Comparison of ENCODE assay signal across 16 cellular contexts in the genomic region with DNA sequence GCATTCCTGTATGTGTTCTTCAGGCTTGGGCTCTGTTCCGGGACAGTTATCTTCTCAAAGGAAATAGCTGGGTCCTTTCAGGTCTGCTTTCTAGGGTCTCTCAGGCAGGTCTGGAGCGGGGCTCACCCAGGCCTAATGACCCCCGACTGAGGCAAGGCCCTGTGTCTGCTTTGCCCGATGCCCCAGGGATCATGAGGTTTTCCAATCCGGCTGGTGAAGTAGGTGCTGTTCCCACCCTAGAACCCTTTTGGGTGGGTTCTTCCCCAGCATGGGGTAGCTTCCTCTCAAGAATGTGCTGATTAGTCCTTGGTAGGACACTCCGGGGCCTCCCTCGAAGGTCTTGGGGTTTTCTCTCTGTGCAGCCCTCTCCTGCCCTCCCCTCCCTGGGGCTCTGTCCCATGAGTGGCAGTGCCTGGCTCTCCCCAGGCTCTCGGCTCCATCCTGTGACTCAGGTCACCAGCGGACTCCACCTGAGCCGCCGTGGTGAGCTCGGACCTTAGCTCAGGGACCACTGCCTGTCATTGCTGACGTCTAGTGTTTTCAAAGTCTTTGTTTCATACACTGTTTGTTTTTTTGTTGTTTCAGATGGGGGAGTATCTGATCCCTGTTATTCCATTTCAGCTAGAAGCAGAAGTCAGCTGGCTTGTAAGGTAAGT.
DNase-seq lines count a peak whose midpoint lies in the region; ATAC-seq and TF ChIP-seq lines count a peak whose summit lies in the region.
"Had no signal": no experiment of that assay in that cellular context is flagged by ENCODE, and none has a peak within 500 bp of the region (broad histone marks: within the 10 kb centered on the region; RNA-seq: fewer than 3 reads in every experiment).

No MANE protein-coding gene starts in this region.

- no peaks in the 10 kb centered on the region for H3K79me2 ChIP-seq in DND-41 (ENCODE audit: insufficient read depth, low read length)

- H3K27ac ChIP-seq in DND-41 (ENCODE audit: low read length) (no peak overlapping the region), endodermal cell (ENCODE audit: low read depth, low read length) (no peak overlapping the region), spleen (no peak overlapping the region)
- H3K27ac ChIP-seq: A549, PC-9 had no signal

- no peaks in the 10 kb centered on the region for H3K36me3 Mint-ChIP-seq in endodermal cell (ENCODE audit: low read depth)

- no peak for TF ChIP-seq POLR2A in spleen (IDR thresholded peaks at IDR 0.05)

- no peak overlapping the region for H3K4me3 ChIP-seq in DND-41 (ENCODE audit: low read depth in 1 of 2, low read length in 2 of 2)
- no peak overlapping the region for H3K4me3 ChIP-seq in endodermal cell (ENCODE audit: low read length)
- H3K4me3 ChIP-seq in spleen: no peak overlapping the region
- H3K4me3 ChIP-seq: A549, K562, PC-9 had no signal

- H4K20me1 ChIP-seq in DND-41 (ENCODE audit: insufficient read depth, low read length): no peaks in the 10 kb centered on the region

- H3K27ac Mint-ChIP-seq in endodermal cell: no peak overlapping the region

- TF ChIP-seq CTCF in DND-41 (IDR thresholded peaks at IDR 0.05; ENCODE audit: borderline replicate concordance, extremely low read depth, low read length, poor library complexity, severe bottlenecking): no peak
- TF ChIP-seq CTCF in endodermal cell (conservative IDR thresholded peaks at IDR 0.05): no peak
- no peak for TF ChIP-seq CTCF in spleen (IDR thresholded peaks at IDR 0.05 in 8 of 11, conservative IDR thresholded peaks at IDR 0.05 in 3 of 11)

- ATAC-seq in DND-41 (ENCODE audit: insufficient read depth, low read depth): no peak
- no peak for ATAC-seq in GM21367 (IDR thresholded peaks at IDR 0.05; ENCODE audit: unreplicated experiment)
- ATAC-seq: A549, HCT116, K562 had no signal

- no peak overlapping the region for H3K4me2 ChIP-seq in DND-41 (ENCODE audit: insufficient read depth, low read length)
- H3K4me2 ChIP-seq: A549, PC-9 had no signal

- peaks cover 10% of the 10 kb centered on the region for H3K9me3 Mint-ChIP-seq in endodermal cell

- WGBS in endodermal cell (ENCODE audit: insufficient coverage in 1 of 2, insufficient read length in 1 of 2), 2 experiments: 91 to 94% methylated on average over 8 to 13 of the region's 13 CpGs
- 85 to 95% (median 92%) methylated on average over 12 to 13 of the region's 13 CpGs for WGBS in spleen, 5 donors

- H3K9ac ChIP-seq in DND-41 (ENCODE audit: low read depth, low read length): no peak overlapping the region
- no peak overlapping the region for H3K9ac ChIP-seq in endodermal cell (ENCODE audit: extremely low read depth, low read length, poor library complexity, severe bottlenecking)

- H3K27me3 Mint-ChIP-seq in endodermal cell (ENCODE audit: insufficient read depth): no peaks in the 10 kb centered on the region

- H3K9me3 ChIP-seq in DND-41 (ENCODE audit: insufficient read depth, low read length, severe bottlenecking): no peaks in the 10 kb centered on the region
- no peaks in the 10 kb centered on the region for H3K9me3 ChIP-seq in endodermal cell (ENCODE audit: control insufficient read depth, low read length)
- H3K9me3 ChIP-seq in spleen: peaks cover 0 to 22% (median 11%) of the 10 kb centered on the region in 8 donors

- H2AFZ ChIP-seq in DND-41 (ENCODE audit: low read depth, low read length): no peak overlapping the region
- H2AFZ ChIP-seq: PC-9 had no signal

- intact Hi-C loops in spleen (cut with DNase I; ENCODE audit: low total_unique reads): no loop called here

- H3K4me1 ChIP-seq in DND-41 (ENCODE audit: insufficient read depth, low read length): no peaks in the 10 kb centered on the region
- H3K4me1 ChIP-seq in endodermal cell (ENCODE audit: control insufficient read depth, insufficient read depth, low read length): no peaks in the 10 kb centered on the region
- no peaks in the 10 kb centered on the region for H3K4me1 ChIP-seq in spleen
- H3K4me1 ChIP-seq: A549 had no signal

- H3K36me3 ChIP-seq in DND-41 (ENCODE audit: insufficient read depth, low read length): no peaks in the 10 kb centered on the region
- no peaks in the 10 kb centered on the region for H3K36me3 ChIP-seq in endodermal cell (ENCODE audit: control insufficient read depth, insufficient read depth, low read length)
- no peaks in the 10 kb centered on the region for H3K36me3 ChIP-seq in spleen

- H3K4me3 Mint-ChIP-seq in endodermal cell: no peak overlapping the region

- peak; percentile 41 for DNase-seq in activated effector memory CD4-positive, alpha-beta T cell treated with anti-CD3 and anti-CD28 coated beads, Interleukin-2, amount 50 U/mL, for 16 hours
- DNase-seq in activated effector memory CD4-positive, alpha-beta T cell treated with Interleukin-2 at 50 U/mL for 16 hours: no peak
- DNase-seq in DND-41: peak; percentile 2
- DNase-seq in endodermal cell: peak; percentile 31
- peak; percentile 28 for DNase-seq in spleen
- no peak for DNase-seq in NCI-H1092 treated with DMSO at 0.1 percent for 48 hours (lab: John Stamatoyannopoulos, UW)
- no peak for DNase-seq in NCI-H187 (lab: John Stamatoyannopoulos, UW)
- DNase-seq: NCI-H1092, NCI-H1694 treated with DMSO at 0.1 percent for 48 hours, NCI-H446, NCI-H774, PC-9 had no signal

- no peaks in the 10 kb centered on the region for H3K4me1 Mint-ChIP-seq in endodermal cell

- H3K27me3 ChIP-seq in DND-41 (ENCODE audit: insufficient read depth, low read length, poor library complexity) (peaks cover 5% of the 10 kb centered on the region), endodermal cell (ENCODE audit: control insufficient read depth, insufficient read depth, low read length, poor library complexity, severe bottlenecking) (no peaks in the 10 kb centered on the region), spleen (replicated peaks in 1 of 7) (peaks cover 0 to 43% (median 6%) of the 10 kb centered on the region in 7 donors)

Comparison
In these comparisons a context has a peak if more than half of its experiments do, and no peak if none do; other contexts are left out.
1. DNase-seq: peak in activated effector memory CD4-positive, alpha-beta T cell treated with anti-CD3 and anti-CD28 coated beads, Interleukin-2, amount 50 U/mL, for 16 hours (single experiment), DND-41 (single experiment), endodermal cell (single experiment) and spleen (single experiment); none in activated effector memory CD4-positive, alpha-beta T cell treated with Interleukin-2 at 50 U/mL for 16 hours (single experiment), NCI-H1092 treated with DMSO at 0.1 percent for 48 hours (single experiment) and NCI-H187 (0 of 2).